Comparison of ENCODE assay signal across 13 cellular contexts in genomic region chr12:75666980-75667359, GRCh38.
A peak's percentile ranks its signal among the peaks of the same experiment; 100 is the strongest.
DNase-seq lines count a peak whose midpoint lies in the region; ATAC-seq and TF ChIP-seq lines count a peak whose summit lies in the region.
"Had no signal": no experiment of that assay in that cellular context is flagged by ENCODE, and none has a peak within 500 bp of the region (broad histone marks: within the 10 kb centered on the region; RNA-seq: fewer than 3 reads in every experiment).

No MANE protein-coding gene starts in this region.

- no peak overlapping the region for H3K27ac Mint-ChIP-seq in naive thymus-derived CD4-positive, alpha-beta T cell
- H3K27ac Mint-ChIP-seq: activated CD4-positive, alpha-beta T cell treated with anti-CD3 and anti-CD28 coated beads for 36 hours had no signal

- intact Hi-C loops in colonic mucosa (cut with DNase I): no loop called here
- intact Hi-C loops in naive thymus-derived CD4-positive, alpha-beta T cell (cut with micrococcal nuclease): no loop called here

- H3F3A ChIP-seq in MM.1S (ENCODE audit: insufficient read depth, low read length): no peaks in the 10 kb centered on the region

- no peak overlapping the region for H2AFZ ChIP-seq in MM.1S (ENCODE audit: low read length)

- H3K9ac ChIP-seq in colonic mucosa (ENCODE audit: low read depth in 2 of 2, low read length in 2 of 2) (peak overlapping the region in 1 of 2 donors; percentile 40), MM.1S (ENCODE audit: low read length) (no peak overlapping the region)

- no peaks in the 10 kb centered on the region for H3K36me3 Mint-ChIP-seq in naive thymus-derived CD4-positive, alpha-beta T cell

- peaks cover 0 to 5% (median 0%) of the 10 kb centered on the region in 5 donors for H3K27me3 Mint-ChIP-seq in naive thymus-derived CD4-positive, alpha-beta T cell
- H3K27me3 Mint-ChIP-seq: activated CD4-positive, alpha-beta T cell treated with anti-CD3 and anti-CD28 coated beads for 36 hours had no signal

- TF ChIP-seq CTCF in colonic mucosa (IDR thresholded peaks at IDR 0.05) (no peak), MM.1S (IDR thresholded peaks at IDR 0.05; ENCODE audit: low read length) (no peak)

- H3K4me1 Mint-ChIP-seq in naive thymus-derived CD4-positive, alpha-beta T cell: no peaks in the 10 kb centered on the region
- H3K4me1 Mint-ChIP-seq: activated CD4-positive, alpha-beta T cell treated with anti-CD3 and anti-CD28 coated beads for 36 hours had no signal

- H3K9me3 ChIP-seq in colonic mucosa (no peaks in the 10 kb centered on the region), MM.1S (replicated peaks; ENCODE audit: insufficient read depth, low read length) (no peaks in the 10 kb centered on the region)
- H3K9me3 ChIP-seq in naive thymus-derived CD4-positive, alpha-beta T cell (ENCODE audit: control insufficient read depth in 2 of 3, low read length in 3 of 3): no peaks in the 10 kb centered on the region
- H3K9me3 ChIP-seq: neutrophil had no signal

- no peak overlapping the region for H3K4me3 Mint-ChIP-seq in naive thymus-derived CD4-positive, alpha-beta T cell
- H3K4me3 Mint-ChIP-seq: activated CD4-positive, alpha-beta T cell treated with anti-CD3 and anti-CD28 coated beads for 36 hours had no signal

- POLR2A ChIA-PET in naive thymus-derived CD4-positive, alpha-beta T cell (lab: Charles Lee): no interaction called here

- H3K27me3 ChIP-seq in colonic mucosa (no peaks in the 10 kb centered on the region), MM.1S (replicated peaks; ENCODE audit: insufficient read depth, low read length) (no peaks in the 10 kb centered on the region)
- no peaks in the 10 kb centered on the region for H3K27me3 ChIP-seq in naive thymus-derived CD4-positive, alpha-beta T cell (ENCODE audit: control insufficient read depth in 2 of 2, insufficient read depth in 2 of 2, low read length in 2 of 2)
- H3K27me3 ChIP-seq: neutrophil had no signal

- DNase-seq in DMS53 (lab: John Stamatoyannopoulos, UW) (peak; percentile 13), DMS53 treated with DMSO at 0.1 percent for 48 hours (lab: John Stamatoyannopoulos, UW; ENCODE audit: unreplicated experiment) (no peak), colonic mucosa (no peak), myocyte (ENCODE audit: low read depth) (peak; percentile 27), midbrain (lab: John Stamatoyannopoulos, UW) (no peak), kidney glomerular epithelial cell (lab: John Stamatoyannopoulos, UW) (no peak), MM.1S (no peak)
- DNase-seq in naive thymus-derived CD4-positive, alpha-beta T cell: no peak
- DNase-seq: 8988T; activated CD4-positive, alpha-beta T cell treated with anti-CD3 and anti-CD28 coated beads for 36 hours; activated gamma-delta T cell treated with Interleukin-2 at 50 U/mL for 16 hours; effector memory CD4-positive, alpha-beta T cell had no signal

- no peaks in the 10 kb centered on the region for H3K79me2 ChIP-seq in MM.1S (ENCODE audit: low read length)

- no peak for ATAC-seq in naive thymus-derived CD4-positive, alpha-beta T cell
- ATAC-seq: activated CD4-positive, alpha-beta T cell treated with anti-CD3 and anti-CD28 coated beads for 36 hours had no signal

- H3K4me1 ChIP-seq in colonic mucosa (peaks cover 4% of the 10 kb centered on the region), MM.1S (ENCODE audit: low read length) (no peaks in the 10 kb centered on the region)
- H3K4me1 ChIP-seq in naive thymus-derived CD4-positive, alpha-beta T cell (ENCODE audit: control insufficient read depth in 2 of 2, insufficient read depth in 2 of 2, low read length in 2 of 2): no peaks in the 10 kb centered on the region

- H3K4me3 ChIP-seq in colonic mucosa: no peak overlapping the region
- no peak overlapping the region for H3K4me3 ChIP-seq in naive thymus-derived CD4-positive, alpha-beta T cell (ENCODE audit: low read length)
- no peak overlapping the region for H3K4me3 ChIP-seq in MM.1S (ENCODE audit: low read length)

- H3K4me2 ChIP-seq in MM.1S (ENCODE audit: low read depth, low read length): no peak overlapping the region

- CTCF ChIA-PET in naive thymus-derived CD4-positive, alpha-beta T cell (lab: Charles Lee): no interaction called here

- no peaks in the 10 kb centered on the region for H3K9me2 ChIP-seq in MM.1S (replicated peaks; ENCODE audit: insufficient read depth, low read length)

- H3K36me3 ChIP-seq in colonic mucosa: no peaks in the 10 kb centered on the region
- H3K36me3 ChIP-seq in naive thymus-derived CD4-positive, alpha-beta T cell (ENCODE audit: control insufficient read depth in 2 of 3, insufficient read depth in 3 of 3, low read length in 3 of 3): no peaks in the 10 kb centered on the region
- H3K36me3 ChIP-seq in MM.1S (replicated peaks; ENCODE audit: insufficient read depth, low read length): no peaks in the 10 kb centered on the region
- H3K36me3 ChIP-seq: neutrophil had no signal

- H3K9me3 Mint-ChIP-seq in naive thymus-derived CD4-positive, alpha-beta T cell: no peaks in the 10 kb centered on the region

- no peaks in the 10 kb centered on the region for H4K20me1 ChIP-seq in MM.1S (ENCODE audit: insufficient read depth, low read length)

- H3K27ac ChIP-seq in colonic mucosa (peak overlapping the region; percentile 8), MM.1S (ENCODE audit: low read length) (no peak overlapping the region)
- H3K27ac ChIP-seq in naive thymus-derived CD4-positive, alpha-beta T cell (ENCODE audit: low read depth, low read length): no peak overlapping the region
- H3K27ac ChIP-seq: neutrophil had no signal

Comparison
In these comparisons a context has a peak if more than half of its experiments do, and no peak if none do; other contexts are left out.
1. DNase-seq: peak in DMS53 (single experiment) and myocyte (single experiment); none in DMS53 treated with DMSO at 0.1 percent for 48 hours (single experiment), colonic mucosa (single experiment), naive thymus-derived CD4-positive, alpha-beta T cell (0 of 9), midbrain (single experiment), kidney glomerular epithelial cell (single experiment) and MM.1S (single experiment).